21 cellular contexts compared by ENCODE assay signal in genomic region chr2:2793514-2793913, GRCh38.
"Had no signal": no experiment of that assay in that cellular context is flagged by ENCODE, and none has a peak within 500 bp of the region (broad histone marks: within the 10 kb centered on the region; RNA-seq: fewer than 3 reads in every experiment).

No MANE protein-coding gene starts in this region.

- H3K36me3 Mint-ChIP-seq: activated CD4-positive, alpha-beta memory T cell treated with anti-CD3 and anti-CD28 coated beads for 36 hours; activated naive CD4-positive, alpha-beta T cell treated with anti-CD3 and anti-CD28 coated beads, Interleukin-2, amount 10 ng/mL, durations not matched to agents 7 days and 5 days; activated naive CD8-positive, alpha-beta T cell treated with anti-CD3 and anti-CD28 coated beads for 36 hours had no signal

- H3K27me3 Mint-ChIP-seq: activated CD4-positive, alpha-beta T cell treated with anti-CD3 and anti-CD28 coated beads, Interleukin-2, amount 10 ng/mL, durations not matched to agents 7 days and 5 days had no signal

- H3K4me1 Mint-ChIP-seq: activated CD4-positive, alpha-beta T cell treated with anti-CD3 and anti-CD28 coated beads, Interleukin-2, amount 10 ng/mL, durations not matched to agents 7 days and 5 days; activated naive CD4-positive, alpha-beta T cell treated with anti-CD3 and anti-CD28 coated beads, Interleukin-2, amount 10 ng/mL, durations not matched to agents 7 days and 5 days; activated naive CD8-positive, alpha-beta T cell treated with anti-CD3 and anti-CD28 coated beads for 36 hours had no signal

- DNase-seq: activated CD4-positive, alpha-beta memory T cell treated with anti-CD3 and anti-CD28 coated beads for 36 hours; activated CD4-positive, alpha-beta T cell treated with anti-CD3 and anti-CD28 coated beads, Interleukin-2, amount 10 ng/mL, durations not matched to agents 7 days and 5 days; activated CD4-positive, CD25-positive, alpha-beta regulatory T cell; activated gamma-delta T cell treated with Interleukin-2 at 50 U/mL for 16 hours; activated naive CD4-positive, alpha-beta T cell treated with anti-CD3 and anti-CD28 coated beads, Interleukin-2, amount 10 ng/mL, durations not matched to agents 7 days and 5 days; activated naive CD8-positive, alpha-beta T cell treated with anti-CD3 and anti-CD28 coated beads for 36 hours; activated T-cell treated with anti-CD3 and anti-CD28 coated beads, Interleukin-2, amount 50 U/mL, for 24 hours; MM.1S; NCI-H1105; NCI-H1436 treated with DMSO at 0.1 percent for 48 hours; NCI-H187 treated with DMSO at 0.1 percent for 48 hours; NCI-H2081 treated with DMSO at 0.1 percent for 48 hours; NCI-H2171; NCI-H226; NCI-H510A; NCI-H526 treated with DMSO at 0.1 percent for 48 hours; NCI-H82; SIG-M5; T-helper 17 cell; T1000 had no signal

- H3K4me3 Mint-ChIP-seq: activated CD4-positive, alpha-beta memory T cell treated with anti-CD3 and anti-CD28 coated beads for 36 hours; activated CD4-positive, alpha-beta T cell treated with anti-CD3 and anti-CD28 coated beads, Interleukin-2, amount 10 ng/mL, durations not matched to agents 7 days and 5 days; activated naive CD4-positive, alpha-beta T cell treated with anti-CD3 and anti-CD28 coated beads, Interleukin-2, amount 10 ng/mL, durations not matched to agents 7 days and 5 days; activated naive CD8-positive, alpha-beta T cell treated with anti-CD3 and anti-CD28 coated beads for 36 hours; activated T-cell treated with anti-CD3 and anti-CD28 coated beads, Interleukin-2, amount 50 U/mL, for 24 hours; activated T-helper 1 cell treated with anti-CD3 and anti-CD28 coated beads, Interleukin-12 subunit alpha, Interleukin-12 subunit beta, Interleukin-2, Interleukin-4 antibody, amounts not matched to agents 30 ng/mL and 10 ng/mL and 1 ng/mL, durations not matched to agents 14 hours and 24 hours and 36 hours; T-helper 17 cell had no signal

- H3K9me3 Mint-ChIP-seq: activated CD4-positive, alpha-beta memory T cell treated with anti-CD3 and anti-CD28 coated beads for 36 hours; activated CD4-positive, alpha-beta T cell treated with anti-CD3 and anti-CD28 coated beads, Interleukin-2, amount 10 ng/mL, durations not matched to agents 7 days and 5 days; activated naive CD4-positive, alpha-beta T cell treated with anti-CD3 and anti-CD28 coated beads, Interleukin-2, amount 10 ng/mL, durations not matched to agents 7 days and 5 days; activated naive CD8-positive, alpha-beta T cell treated with anti-CD3 and anti-CD28 coated beads for 36 hours; activated T-cell treated with anti-CD3 and anti-CD28 coated beads, Interleukin-2, amount 50 U/mL, for 24 hours; activated T-helper 1 cell treated with anti-CD3 and anti-CD28 coated beads, Interleukin-12 subunit alpha, Interleukin-12 subunit beta, Interleukin-2, Interleukin-4 antibody, amounts not matched to agents 30 ng/mL and 10 ng/mL and 1 ng/mL, durations not matched to agents 14 hours and 24 hours and 36 hours had no signal

- H3K27ac Mint-ChIP-seq: activated CD4-positive, alpha-beta memory T cell treated with anti-CD3 and anti-CD28 coated beads for 36 hours; activated CD4-positive, alpha-beta T cell treated with anti-CD3 and anti-CD28 coated beads, Interleukin-2, amount 10 ng/mL, durations not matched to agents 7 days and 5 days; activated naive CD4-positive, alpha-beta T cell treated with anti-CD3 and anti-CD28 coated beads, Interleukin-2, amount 10 ng/mL, durations not matched to agents 7 days and 5 days; activated naive CD8-positive, alpha-beta T cell treated with anti-CD3 and anti-CD28 coated beads for 36 hours; activated T-cell treated with anti-CD3 and anti-CD28 coated beads, Interleukin-2, amount 50 U/mL, for 24 hours; activated T-helper 1 cell treated with anti-CD3 and anti-CD28 coated beads, Interleukin-12 subunit alpha, Interleukin-12 subunit beta, Interleukin-2, Interleukin-4 antibody, amounts not matched to agents 30 ng/mL and 10 ng/mL and 1 ng/mL, durations not matched to agents 14 hours and 24 hours and 36 hours; T-helper 17 cell had no signal

- ATAC-seq: T-helper 17 cell had no signal
